ENCODE assay signal across 12 cellular contexts in the genomic region with DNA sequence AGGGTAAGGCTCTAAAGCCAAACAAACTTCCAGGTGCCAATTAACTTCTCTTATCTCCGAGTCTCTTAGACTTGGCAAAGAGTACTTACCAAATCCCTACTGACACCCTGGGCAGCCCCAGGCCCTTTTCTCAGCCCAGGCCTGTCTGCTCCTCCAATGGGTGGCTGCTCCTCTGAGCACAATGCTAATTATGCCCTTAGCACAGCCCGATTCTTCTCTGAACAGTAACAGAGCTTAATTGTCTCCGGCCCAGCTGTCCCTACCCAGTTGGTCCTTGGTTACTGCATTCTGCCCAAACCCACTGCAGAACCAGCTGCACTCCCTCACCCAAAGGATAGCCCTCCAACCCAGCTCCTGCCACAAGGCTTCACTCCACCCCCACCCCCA.
DNase-seq lines count a peak whose midpoint lies in the region; ATAC-seq and TF ChIP-seq lines count a peak whose summit lies in the region.
"Had no signal": no experiment of that assay in that cellular context is flagged by ENCODE, and none has a peak within 500 bp of the region (broad histone marks: within the 10 kb centered on the region; RNA-seq: fewer than 3 reads in every experiment).

No MANE protein-coding gene starts in this region.

- H3K4me1 ChIP-seq in Panc1 (ENCODE audit: control insufficient read depth, insufficient read depth, low read length) (peaks cover 70% of the 10 kb centered on the region), right cardiac atrium (ENCODE audit: control insufficient read depth, insufficient read depth, low read length) (peaks cover 21% of the 10 kb centered on the region), esophagus muscularis mucosa (peaks cover 32 to 60% (median 42%) of the 10 kb centered on the region in 4 donors)

- H3K9me3 ChIP-seq in Panc1 (ENCODE audit: control insufficient read depth, insufficient read depth, low read depth, low read length): no peaks in the 10 kb centered on the region
- H3K9me3 ChIP-seq in right cardiac atrium (ENCODE audit: control insufficient read depth, low read length): no peaks in the 10 kb centered on the region
- no peaks in the 10 kb centered on the region for H3K9me3 ChIP-seq in esophagus muscularis mucosa

- in situ Hi-C loops in G401 (cut with HindIII; ENCODE audit: low sequenced_read_pairs): no loop called here
- in situ Hi-C loops in Panc1 (cut with HindIII; ENCODE audit: low pct_unique_long_range_greater_than_20kb, low sequenced_read_pairs): loop anchor here (5.0 kb wide), 1 partner anchor 82 kb away; no protein-coding TSS in a partner anchor

- no peaks in the 10 kb centered on the region for H3K27me3 ChIP-seq in Panc1 (ENCODE audit: control insufficient read depth, insufficient read depth, low read length)
- no peaks in the 10 kb centered on the region for H3K27me3 ChIP-seq in right cardiac atrium (ENCODE audit: control insufficient read depth, insufficient read depth)
- no peaks in the 10 kb centered on the region for H3K27me3 ChIP-seq in esophagus muscularis mucosa

- H3K27ac ChIP-seq in Panc1 (ENCODE audit: low read length): peak overlapping the region; percentile 81
- H3K27ac ChIP-seq in right cardiac atrium (ENCODE audit: low read length): peak overlapping the region; percentile 67
- H3K27ac ChIP-seq in esophagus muscularis mucosa (replicated peaks in 1 of 4): peak overlapping the region in 1 of 4 donors; percentile 70

- intact Hi-C loops in Panc1 (cut with micrococcal nuclease; ENCODE audit: unreplicated experiment) (no loop called here), right cardiac atrium (cut with DNase I) (loop anchor here in 1 of 4 donors (10.0 kb wide), 1 partner anchor 56 kb away; no protein-coding TSS in a partner anchor), posterior vena cava (cut with DNase I) (no loop called here), esophagus muscularis mucosa (cut with DNase I) (no loop called here)

- no peak for TF ChIP-seq EP300 in esophagus muscularis mucosa (IDR thresholded peaks at IDR 0.05)

- ATAC-seq in Panc1 (no peak), right cardiac atrium (no peak), HG03520 (IDR thresholded peaks at IDR 0.05; ENCODE audit: unreplicated experiment) (no peak)
- ATAC-seq: activated CD4-positive, alpha-beta T cell treated with anti-CD3 and anti-CD28 coated beads for 36 hours; HCT116 had no signal

- no peak overlapping the region for H3K4me3 ChIP-seq in Panc1 (ENCODE audit: low read depth in 2 of 2, low read length in 2 of 2)
- no peak overlapping the region for H3K4me3 ChIP-seq in right cardiac atrium (ENCODE audit: low read length)
- H3K4me3 ChIP-seq in esophagus muscularis mucosa: no peak overlapping the region
- H3K4me3 ChIP-seq: SK-N-MC, skin epidermis had no signal

- H3K36me3 ChIP-seq in Panc1 (ENCODE audit: control insufficient read depth, insufficient read depth, low read length) (no peaks in the 10 kb centered on the region), esophagus muscularis mucosa (peaks cover 0 to 24% (median 6%) of the 10 kb centered on the region in 4 donors)

- CTCF ChIA-PET in Panc1 (lab: Charles Lee): no interaction called here

- no peak for TF ChIP-seq POLR2A in esophagus muscularis mucosa (IDR thresholded peaks at IDR 0.05; ENCODE audit: low read depth)

- no TSS peak for BruUV-seq in Panc1 (replicated peaks; lab: Mats Ljungman, UMichigan)

- DNase-seq in G401 (ENCODE audit: low spot score): peak; percentile 65
- no peak for DNase-seq in Panc1 (ENCODE audit: low read depth, low spot score)
- peak; percentile 12 to 50 (median 41) for DNase-seq in right cardiac atrium
- peak; percentile 14 for DNase-seq in posterior vena cava (ENCODE audit: low spot score)
- no peak for DNase-seq in SHP77 treated with DMSO at 0.1 percent for 48 hours (lab: John Stamatoyannopoulos, UW)
- no peak for DNase-seq in esophagus muscularis mucosa (ENCODE audit: extremely low spot score)
- DNase-seq: activated CD4-positive, alpha-beta T cell treated with anti-CD3 and anti-CD28 coated beads for 36 hours; activated gamma-delta T cell treated with Interleukin-2 at 50 U/mL for 16 hours had no signal

- TF ChIP-seq CTCF in Panc1 (IDR thresholded peaks at IDR 0.05) (no peak), esophagus muscularis mucosa (IDR thresholded peaks at IDR 0.05) (no peak)

- POLR2A ChIA-PET in Panc1 (lab: Charles Lee): no interaction called here

- WGBS in right cardiac atrium: 29% methylated on average over 3 of the region's 3 CpGs
- 95% methylated on average over 3 of the region's 3 CpGs for WGBS in esophagus muscularis mucosa

Comparison
In these comparisons a context has a peak if more than half of its experiments do, and no peak if none do; other contexts are left out.
1. DNase-seq: peak in G401 (single experiment), right cardiac atrium (3 of 3) and posterior vena cava (single experiment); none in Panc1 (single experiment), SHP77 treated with DMSO at 0.1 percent for 48 hours (single experiment) and esophagus muscularis mucosa (single experiment).